In the genomic region with DNA sequence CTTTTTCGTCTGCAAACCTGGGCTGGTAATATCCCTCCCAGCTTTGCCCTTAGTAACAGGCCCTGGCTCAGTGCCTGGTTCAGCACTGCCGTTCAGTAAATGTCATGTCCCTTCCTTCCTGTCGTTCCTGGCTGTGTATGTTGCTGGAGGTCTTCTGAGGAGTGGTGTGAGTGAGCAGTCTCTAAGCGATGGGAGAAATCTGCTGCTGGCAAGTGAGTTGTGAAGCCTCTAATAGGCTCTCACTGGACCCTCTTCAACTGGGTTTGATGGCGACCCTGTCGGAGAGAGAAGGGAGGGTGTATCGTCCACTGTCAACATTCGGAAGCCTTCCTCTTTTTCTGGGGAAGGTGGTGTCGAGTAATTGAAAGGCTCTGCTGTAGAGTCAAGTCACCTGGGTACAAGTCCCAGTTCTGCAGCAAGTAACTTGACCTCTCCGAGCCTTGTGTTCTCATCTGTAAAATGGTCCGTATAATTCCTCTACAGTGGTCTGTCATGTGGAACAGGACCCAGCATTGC, we compare ENCODE assay signal across 8 cellular contexts.
DNase-seq lines count a peak whose midpoint lies in the region; ATAC-seq and TF ChIP-seq lines count a peak whose summit lies in the region.

No MANE protein-coding gene starts in this region.

- no peaks in the 10 kb centered on the region for H3K27me3 ChIP-seq in duodenal mucosa (ENCODE audit: control insufficient read depth in 1 of 2, insufficient read depth in 2 of 2, low read length in 2 of 2)

- H3K36me3 Mint-ChIP-seq in T-helper 2 cell treated with Interferon-gamma antibody and Interleukin-4, amounts not matched to agents 5 μg/mL and 100 μg/mL, for 36 hours (ENCODE audit: low read depth) = no peaks in the 10 kb centered on the region
- H3K36me3 Mint-ChIP-seq in memory B cell (no peaks in the 10 kb centered on the region), type B pancreatic cell (no peaks in the 10 kb centered on the region)

- H3K4me1 ChIP-seq in HEK293 (ENCODE audit: control insufficient read depth, insufficient read depth, low read length) (0 out of 2 replicates have a peak, but pooled peaks cover 3% of the 10 kb centered on the region), duodenal mucosa (ENCODE audit: control insufficient read depth in 1 of 2, insufficient read depth in 2 of 2, low read length in 2 of 2) (peaks cover 6 to 10% of the 10 kb centered on the region in 2 donors)

- peak overlapping the region; percentile 96 for H3K4me3 Mint-ChIP-seq in T-helper 2 cell treated with Interferon-gamma antibody and Interleukin-4, amounts not matched to agents 5 μg/mL and 100 μg/mL, for 36 hours
- H3K4me3 Mint-ChIP-seq in memory B cell = peak overlapping the region; percentile 97
- peak overlapping the region; percentile 98 for H3K4me3 Mint-ChIP-seq in type B pancreatic cell

- CTCF ChIA-PET in HEK293 (lab: Yijun Ruan, JAX) = interaction anchor here (0.6 to 1.6 kb wide), 3 partner anchors 45 to 183 kb away, joined by 3 to 4 read pairs (median 4); no protein-coding TSS in a partner anchor

- no peak for TF ChIP-seq CTCF in HEK293 (tag by site-specific recombination; IDR thresholded peaks at IDR 0.05)
- TF ChIP-seq CTCF in type B pancreatic cell (conservative IDR thresholded peaks at IDR 0.05) = no peak

- POLR2A ChIA-PET in HEK293 (lab: Yijun Ruan, JAX) = interaction anchor here (0.7 to 1.2 kb wide), 2 partner anchors 60 to 64 kb away, joined by 4 read pairs; no protein-coding TSS in a partner anchor

- peak; percentile 4 for ATAC-seq in memory B cell (ENCODE audit: low read depth)
- no peak for ATAC-seq in HG02840 (IDR thresholded peaks at IDR 0.05; ENCODE audit: low FRiP score, unreplicated experiment)
- ATAC-seq in HG03139 (IDR thresholded peaks at IDR 0.05; ENCODE audit: unreplicated experiment) = no peak

- H3K4me1 Mint-ChIP-seq in T-helper 2 cell treated with Interferon-gamma antibody and Interleukin-4, amounts not matched to agents 5 μg/mL and 100 μg/mL, for 36 hours (ENCODE audit: low read depth) = peaks cover 17% of the 10 kb centered on the region
- H3K4me1 Mint-ChIP-seq in memory B cell (peaks cover 34% of the 10 kb centered on the region), type B pancreatic cell (ENCODE audit: unreplicated experiment) (peaks cover 25% of the 10 kb centered on the region)

- DNase-seq in EH (ENCODE audit: low read depth) (peak; percentile 65), memory B cell (ENCODE audit: low spot score in 2 of 2) (no peak), type B pancreatic cell (ENCODE audit: extremely low spot score, unreplicated experiment) (no peak)
- no peak for DNase-seq in T-helper 2 cell treated with Interferon-gamma antibody and Interleukin-4, amounts not matched to agents 5 μg/mL and 100 μg/mL, for 36 hours (ENCODE audit: low spot score)

- no peaks in the 10 kb centered on the region for H3K9me3 ChIP-seq in HEK293 (ENCODE audit: control insufficient read depth, insufficient read depth, low read depth, low read length)
- no peaks in the 10 kb centered on the region for H3K9me3 ChIP-seq in duodenal mucosa (ENCODE audit: control insufficient read depth in 1 of 2, low read length in 2 of 2)

- H3K27ac ChIP-seq in HEK293 (ENCODE audit: extremely low read depth, low read depth, low read length) (peak overlapping the region; percentile 94), duodenal mucosa (ENCODE audit: low read depth, low read length) (no peak overlapping the region)

- H3K27ac Mint-ChIP-seq in T-helper 2 cell treated with Interferon-gamma antibody and Interleukin-4, amounts not matched to agents 5 μg/mL and 100 μg/mL, for 36 hours = peak overlapping the region; percentile 98
- peak overlapping the region; percentile 98 for H3K27ac Mint-ChIP-seq in memory B cell
- peak overlapping the region; percentile 97 for H3K27ac Mint-ChIP-seq in type B pancreatic cell

- H3K36me3 ChIP-seq in HEK293 (ENCODE audit: control insufficient read depth in 2 of 2, insufficient read depth in 1 of 2, low read length in 2 of 2) = no peaks in the 10 kb centered on the region
- no peaks in the 10 kb centered on the region for H3K36me3 ChIP-seq in duodenal mucosa (ENCODE audit: control insufficient read depth in 1 of 2, insufficient read depth in 2 of 2, low read length in 2 of 2)

- no peaks in the 10 kb centered on the region for H3K9me3 Mint-ChIP-seq in T-helper 2 cell treated with Interferon-gamma antibody and Interleukin-4, amounts not matched to agents 5 μg/mL and 100 μg/mL, for 36 hours
- H3K9me3 Mint-ChIP-seq in memory B cell (no peaks in the 10 kb centered on the region), type B pancreatic cell (no peaks in the 10 kb centered on the region)

- H3K9ac ChIP-seq in duodenal mucosa (ENCODE audit: low read depth in 1 of 2, low read length in 2 of 2) = peak overlapping the region; percentile 87 to 98

- peaks cover 5% of the 10 kb centered on the region for H3K27me3 Mint-ChIP-seq in T-helper 2 cell treated with Interferon-gamma antibody and Interleukin-4, amounts not matched to agents 5 μg/mL and 100 μg/mL, for 36 hours (ENCODE audit: low read depth)
- H3K27me3 Mint-ChIP-seq in memory B cell (no peaks in the 10 kb centered on the region), type B pancreatic cell (no peaks in the 10 kb centered on the region)

- H3K4me3 ChIP-seq in HEK293 (ENCODE audit: low read depth, low read length) (peak overlapping the region; percentile 86), duodenal mucosa (ENCODE audit: low read depth in 1 of 2, low read length in 2 of 2) (peak overlapping the region; percentile 97 to 99)

TF ChIP-seq in HEK293, 187 proteins besides CTCF, POLR2A, EP300 and RAD21 (continues in another document):
- TF ChIP-seq, protein P1, sequence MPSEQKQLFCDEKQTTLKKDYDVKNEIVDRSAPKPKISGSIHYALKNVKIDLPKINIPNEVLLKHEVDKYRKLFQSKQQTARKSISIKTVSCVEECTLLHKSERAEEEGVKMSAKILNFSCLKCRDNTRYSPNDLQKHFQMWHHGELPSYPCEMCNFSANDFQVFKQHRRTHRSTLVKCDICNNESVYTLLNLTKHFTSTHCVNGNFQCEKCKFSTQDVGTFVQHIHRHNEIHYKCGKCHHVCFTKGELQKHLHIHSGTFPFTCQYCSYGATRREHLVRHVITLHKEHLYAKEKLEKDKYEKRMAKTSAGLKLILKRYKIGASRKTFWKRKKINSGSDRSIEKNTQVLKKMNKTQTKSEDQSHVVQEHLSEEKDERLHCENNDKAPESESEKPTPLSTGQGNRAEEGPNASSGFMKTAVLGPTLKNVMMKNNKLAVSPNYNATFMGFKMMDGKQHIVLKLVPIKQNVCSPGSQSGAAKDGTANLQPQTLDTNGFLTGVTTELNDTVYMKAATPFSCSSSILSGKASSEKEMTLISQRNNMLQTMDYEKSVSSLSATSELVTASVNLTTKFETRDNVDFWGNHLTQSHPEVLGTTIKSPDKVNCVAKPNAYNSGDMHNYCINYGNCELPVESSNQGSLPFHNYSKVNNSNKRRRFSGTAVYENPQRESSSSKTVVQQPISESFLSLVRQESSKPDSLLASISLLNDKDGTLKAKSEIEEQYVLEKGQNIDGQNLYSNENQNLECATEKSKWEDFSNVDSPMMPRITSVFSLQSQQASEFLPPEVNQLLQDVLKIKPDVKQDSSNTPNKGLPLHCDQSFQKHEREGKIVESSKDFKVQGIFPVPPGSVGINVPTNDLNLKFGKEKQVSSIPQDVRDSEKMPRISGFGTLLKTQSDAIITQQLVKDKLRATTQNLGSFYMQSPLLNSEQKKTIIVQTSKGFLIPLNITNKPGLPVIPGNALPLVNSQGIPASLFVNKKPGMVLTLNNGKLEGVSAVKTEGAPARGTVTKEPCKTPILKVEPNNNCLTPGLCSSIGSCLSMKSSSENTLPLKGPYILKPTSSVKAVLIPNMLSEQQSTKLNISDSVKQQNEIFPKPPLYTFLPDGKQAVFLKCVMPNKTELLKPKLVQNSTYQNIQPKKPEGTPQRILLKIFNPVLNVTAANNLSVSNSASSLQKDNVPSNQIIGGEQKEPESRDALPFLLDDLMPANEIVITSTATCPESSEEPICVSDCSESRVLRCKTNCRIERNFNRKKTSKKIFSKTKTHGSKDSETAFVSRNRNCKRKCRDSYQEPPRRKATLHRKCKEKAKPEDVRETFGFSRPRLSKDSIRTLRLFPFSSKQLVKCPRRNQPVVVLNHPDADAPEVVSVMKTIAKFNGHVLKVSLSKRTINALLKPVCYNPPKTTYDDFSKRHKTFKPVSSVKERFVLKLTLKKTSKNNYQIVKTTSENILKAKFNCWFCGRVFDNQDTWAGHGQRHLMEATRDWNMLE (tag by site-specific recombination; conservative IDR thresholded peaks at IDR 0.05; ENCODE audit: low read depth) = no peak
- TF ChIP-seq ZNF146 (tag by site-specific recombination; IDR thresholded peaks at IDR 0.05) (0 out of 2 replicates have a peak, but pooled peaks have one; percentile 25), ZNF239 (tag by site-specific recombination; IDR thresholded peaks at IDR 0.05) (no peak), ZNF549 (tag by site-specific recombination; IDR thresholded peaks at IDR 0.05) (no peak), RBAK (tag by site-specific recombination; IDR thresholded peaks at IDR 0.05) (no peak), KLF10 (tag by site-specific recombination; IDR thresholded peaks at IDR 0.05) (no peak), ZNF530 (tag by site-specific recombination; IDR thresholded peaks at IDR 0.05; ENCODE audit: low read depth) (no peak)
- TF ChIP-seq, protein P2, sequence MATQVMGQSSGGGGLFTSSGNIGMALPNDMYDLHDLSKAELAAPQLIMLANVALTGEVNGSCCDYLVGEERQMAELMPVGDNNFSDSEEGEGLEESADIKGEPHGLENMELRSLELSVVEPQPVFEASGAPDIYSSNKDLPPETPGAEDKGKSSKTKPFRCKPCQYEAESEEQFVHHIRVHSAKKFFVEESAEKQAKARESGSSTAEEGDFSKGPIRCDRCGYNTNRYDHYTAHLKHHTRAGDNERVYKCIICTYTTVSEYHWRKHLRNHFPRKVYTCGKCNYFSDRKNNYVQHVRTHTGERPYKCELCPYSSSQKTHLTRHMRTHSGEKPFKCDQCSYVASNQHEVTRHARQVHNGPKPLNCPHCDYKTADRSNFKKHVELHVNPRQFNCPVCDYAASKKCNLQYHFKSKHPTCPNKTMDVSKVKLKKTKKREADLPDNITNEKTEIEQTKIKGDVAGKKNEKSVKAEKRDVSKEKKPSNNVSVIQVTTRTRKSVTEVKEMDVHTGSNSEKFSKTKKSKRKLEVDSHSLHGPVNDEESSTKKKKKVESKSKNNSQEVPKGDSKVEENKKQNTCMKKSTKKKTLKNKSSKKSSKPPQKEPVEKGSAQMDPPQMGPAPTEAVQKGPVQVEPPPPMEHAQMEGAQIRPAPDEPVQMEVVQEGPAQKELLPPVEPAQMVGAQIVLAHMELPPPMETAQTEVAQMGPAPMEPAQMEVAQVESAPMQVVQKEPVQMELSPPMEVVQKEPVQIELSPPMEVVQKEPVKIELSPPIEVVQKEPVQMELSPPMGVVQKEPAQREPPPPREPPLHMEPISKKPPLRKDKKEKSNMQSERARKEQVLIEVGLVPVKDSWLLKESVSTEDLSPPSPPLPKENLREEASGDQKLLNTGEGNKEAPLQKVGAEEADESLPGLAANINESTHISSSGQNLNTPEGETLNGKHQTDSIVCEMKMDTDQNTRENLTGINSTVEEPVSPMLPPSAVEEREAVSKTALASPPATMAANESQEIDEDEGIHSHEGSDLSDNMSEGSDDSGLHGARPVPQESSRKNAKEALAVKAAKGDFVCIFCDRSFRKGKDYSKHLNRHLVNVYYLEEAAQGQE (tag by site-specific recombination; IDR thresholded peaks at IDR 0.05) = no peak
